1 cellular context compared by ENCODE assay signal in genomic region chr7:5582532-5582935, GRCh38.
TF ChIP-seq lines count a peak whose summit lies in the region.

No MANE protein-coding gene starts in this region.

TF ChIP-seq in GM12878, 131 proteins besides CTCF, POLR2A, EP300 and RAD21 (continues in another document):
- TF ChIP-seq IKZF1 (conservative IDR thresholded peaks at IDR 0.05) (peak; percentile 76), CEBPZ (IDR thresholded peaks at IDR 0.05; ENCODE audit: low read depth, low read length) (peak; percentile 76; the same call in 1 of the 2 replicates), YBX1 (IDR thresholded peaks at IDR 0.05) (no peak), RUNX3 (IDR thresholded peaks at IDR 0.05; ENCODE audit: low read length) (peak; percentile 43; the same call in 1 of the 2 replicates), ZNF217 (IDR thresholded peaks at IDR 0.05) (peak; percentile 97), PRDM15 (CRISPR knock-in tag; IDR thresholded peaks at IDR 0.05) (no peak), NR2F1 (conservative IDR thresholded peaks at IDR 0.05) (peak; percentile 28; the same call in 1 of the 2 replicates), POU2F2 (IDR thresholded peaks at IDR 0.05; ENCODE audit: borderline replicate concordance, low read depth, low read length) (no peak), KAT2A (conservative IDR thresholded peaks at IDR 0.05; ENCODE audit: control insufficient read depth, low read depth, low read length) (no peak), DPF2 (IDR thresholded peaks at IDR 0.05) (peak; percentile 55; the same call in 1 of the 2 replicates), TCF7 (IDR thresholded peaks at IDR 0.05; ENCODE audit: borderline replicate concordance) (peak; percentile 64; the same call in 1 of the 2 replicates), NFIC (IDR thresholded peaks at IDR 0.05; ENCODE audit: low read depth, low read length) (peak; percentile 50; the same call in 1 of the 2 replicates), FOXM1 (IDR thresholded peaks at IDR 0.05; ENCODE audit: low read depth, low read length) (peak; percentile 39; the same call in 1 of the 2 replicates), CHD1 (IDR thresholded peaks at IDR 0.05; ENCODE audit: low read depth, low read length) (no peak), SKIL (IDR thresholded peaks at IDR 0.05; ENCODE audit: low read depth, poor library complexity, severe bottlenecking) (peak; percentile 71), ATF2 (IDR thresholded peaks at IDR 0.05; ENCODE audit: low read length) (peak; percentile 24; the same call in 1 of the 2 replicates), ASH2L (IDR thresholded peaks at IDR 0.05; ENCODE audit: borderline replicate concordance, low read depth) (no peak), ZBED1 (IDR thresholded peaks at IDR 0.05; ENCODE audit: borderline replicate concordance) (0 out of 2 replicates have a peak, but pooled peaks have one; percentile 14), SUZ12 (IDR thresholded peaks at IDR 0.05; ENCODE audit: unreplicated experiment) (no peak), SUPT20H (IDR thresholded peaks at IDR 0.05; ENCODE audit: borderline replicate concordance, control insufficient read depth, low read depth, low read length) (no peak), SREBF1 (IDR thresholded peaks at IDR 0.05; ENCODE audit: low read length) (no peak), RCOR1 (conservative IDR thresholded peaks at IDR 0.05; ENCODE audit: low read depth, low read length) (0 out of 2 replicates have a peak, but pooled peaks have one; percentile 53), PAX5 (IDR thresholded peaks at IDR 0.05; ENCODE audit: borderline replicate concordance, low read depth, low read length) (0 out of 2 replicates have a peak, but pooled peaks have one; percentile 14), CBX5 (IDR thresholded peaks at IDR 0.05; ENCODE audit: low read depth) (peak; percentile 98), SMARCA5 (IDR thresholded peaks at IDR 0.05) (peak; percentile 100), ZNF24 (IDR thresholded peaks at IDR 0.05) (0 out of 2 replicates have a peak, but pooled peaks have one; percentile 50), ZZZ3 (IDR thresholded peaks at IDR 0.05; ENCODE audit: control insufficient read depth, insufficient read length, low read depth) (no peak), BHLHE40 (IDR thresholded peaks at IDR 0.05; ENCODE audit: borderline replicate concordance in 1 of 2, low read depth in 2 of 2, low read length in 1 of 2) (0 out of 4 replicates have a peak, but pooled peaks of 1 of the 2 experiments have one; percentile 26), RELA (IDR thresholded peaks at IDR 0.05; ENCODE audit: borderline replicate concordance, partially characterized antibody) (peak; percentile 92), ATF3 (IDR thresholded peaks at IDR 0.05; ENCODE audit: borderline replicate concordance, extremely low read depth, low read depth, low read length) (no peak), MXI1 (IDR thresholded peaks at IDR 0.05; ENCODE audit: low read depth, low read length) (no peak), ZBTB4 (CRISPR knock-in tag; IDR thresholded peaks at IDR 0.05) (no peak), RELB (IDR thresholded peaks at IDR 0.05; ENCODE audit: low read depth) (peak; percentile 91), CBFB (IDR thresholded peaks at IDR 0.05; ENCODE audit: low read depth) (no peak), IRF5 (IDR thresholded peaks at IDR 0.05; ENCODE audit: borderline replicate concordance) (no peak), RFX5 (IDR thresholded peaks at IDR 0.05; ENCODE audit: low read depth, low read length) (no peak), IRF3 (IDR thresholded peaks at IDR 0.05) (no peak), IKZF2 (IDR thresholded peaks at IDR 0.05) (peak; percentile 64 to 66), EED (IDR thresholded peaks at IDR 0.05; ENCODE audit: low read depth) (peak; percentile 69), ETV6 (conservative IDR thresholded peaks at IDR 0.05 in 1 of 2, IDR thresholded peaks at IDR 0.05 in 1 of 2; ENCODE audit: borderline replicate concordance in 1 of 2, low read depth in 1 of 2) (0 out of 4 replicates have a peak, but pooled peaks of 1 of the 2 experiments have one; percentile 13), TCF12 (IDR thresholded peaks at IDR 0.05; ENCODE audit: low read depth, low read length) (0 out of 2 replicates have a peak, but pooled peaks have one; percentile 60), SMC3 (IDR thresholded peaks at IDR 0.05; ENCODE audit: borderline replicate concordance, low read length) (no peak), SP1 (IDR thresholded peaks at IDR 0.05; ENCODE audit: low read depth, low read length) (peak; percentile 19), MEF2B (IDR thresholded peaks at IDR 0.05; ENCODE audit: partially characterized antibody, poor library complexity, severe bottlenecking) (no peak), MEF2A (IDR thresholded peaks at IDR 0.05; ENCODE audit: insufficient read depth, low read depth, low read length) (no peak)
